Comparison of ENCODE assay signal across 11 cellular contexts in the genomic region with DNA sequence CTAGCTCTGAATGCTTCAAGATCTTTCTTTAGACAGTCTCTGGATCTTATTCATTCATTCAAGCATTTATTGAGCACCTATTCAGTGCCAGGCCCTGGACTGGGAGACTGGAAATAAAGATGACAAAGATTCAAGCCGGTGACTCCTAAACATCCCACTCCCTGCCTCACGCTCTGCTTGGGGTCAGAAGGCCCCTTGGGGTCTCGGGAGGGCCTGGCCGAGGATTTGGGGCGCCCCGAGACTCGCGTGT. TPM values are rescaled to one million over a fixed set of nuclear protein-coding genes. Genes with fewer than 3 reads are reported as not detected.
DNase-seq lines count a peak whose midpoint lies in the region; ATAC-seq, FAIRE-seq and TF ChIP-seq lines count a peak whose summit lies in the region.
"Had no signal": no experiment of that assay in that cellular context is flagged by ENCODE, and none has a peak within 500 bp of the region (broad histone marks: within the 10 kb centered on the region; RNA-seq: fewer than 3 reads in every experiment).

No MANE protein-coding gene starts in this region.

- H3K9me2 ChIP-seq in OCI-LY1 (ENCODE audit: low read depth, low read length) = no peaks in the 10 kb centered on the region

- no peaks in the 10 kb centered on the region for H3K9me3 Mint-ChIP-seq in CD4-positive, CD25-positive, alpha-beta regulatory T cell
- H3K9me3 Mint-ChIP-seq in endothelial cell (ENCODE audit: unreplicated experiment) = no peaks in the 10 kb centered on the region

- no peak overlapping the region for H2AFZ ChIP-seq in OCI-LY1 (ENCODE audit: low read length)

- peaks cover 0 to 40% (median 21%) of the 10 kb centered on the region in 4 donors for H3K4me1 Mint-ChIP-seq in CD4-positive, CD25-positive, alpha-beta regulatory T cell
- peaks cover 13% of the 10 kb centered on the region for H3K4me1 Mint-ChIP-seq in endothelial cell (ENCODE audit: unreplicated experiment)

- peak overlapping the region; percentile 57 to 81 (median 80) for H3K27ac Mint-ChIP-seq in CD4-positive, CD25-positive, alpha-beta regulatory T cell
- peak overlapping the region; percentile 24 for H3K27ac Mint-ChIP-seq in endothelial cell (ENCODE audit: unreplicated experiment)

- peak overlapping the region; percentile 75 to 88 (median 80) for H3K4me3 Mint-ChIP-seq in CD4-positive, CD25-positive, alpha-beta regulatory T cell
- H3K4me3 Mint-ChIP-seq in endothelial cell (ENCODE audit: unreplicated experiment) = peak overlapping the region; percentile 85

- peaks cover 56% of the 10 kb centered on the region for H3K79me2 ChIP-seq in OCI-LY1 (ENCODE audit: insufficient read depth, low read length)

- peaks cover 6% of the 10 kb centered on the region; the same call in 1 of the 2 replicates for H3F3A ChIP-seq in OCI-LY1 (ENCODE audit: insufficient read depth, low read length)

- peaks cover 28% of the 10 kb centered on the region for H3K4me1 ChIP-seq in CD4-positive, CD25-positive, alpha-beta regulatory T cell (ENCODE audit: control insufficient read depth, insufficient read depth, low read length, poor library complexity, severe bottlenecking)
- H3K4me1 ChIP-seq in OCI-LY1 (ENCODE audit: insufficient read depth, low read length, severe bottlenecking) (peaks cover 73% of the 10 kb centered on the region), pancreas (no peaks in the 10 kb centered on the region)

- DNase-seq in CD4-positive, CD25-positive, alpha-beta regulatory T cell = no peak
- no peak for DNase-seq in endothelial cell (ENCODE audit: low spot score)
- DNase-seq in pancreas = no peak
- no peak for DNase-seq in DMS153 treated with DMSO at 0.1 percent for 48 hours (lab: John Stamatoyannopoulos, UW; ENCODE audit: unreplicated experiment)
- no peak for DNase-seq in erythroblast (lab: John Stamatoyannopoulos, UW)
- DNase-seq: NCI-H526, uterus had no signal

- TF ChIP-seq CTCF in OCI-LY1 (IDR thresholded peaks at IDR 0.05; ENCODE audit: low read length) (no peak), endothelial cell (IDR thresholded peaks at IDR 0.05; ENCODE audit: unreplicated experiment) (no peak), pancreas (IDR thresholded peaks at IDR 0.05) (no peak)

- H3K9me3 ChIP-seq in CD4-positive, CD25-positive, alpha-beta regulatory T cell (ENCODE audit: control insufficient read depth in 2 of 2, low read length in 2 of 2) = no peaks in the 10 kb centered on the region
- H3K9me3 ChIP-seq in OCI-LY1 (ENCODE audit: low read length) = no peaks in the 10 kb centered on the region
- no peaks in the 10 kb centered on the region for H3K9me3 ChIP-seq in pancreas
- H3K9me3 ChIP-seq: uterus had no signal

- no peak for ATAC-seq in CD4-positive, CD25-positive, alpha-beta regulatory T cell (ENCODE audit: low read depth in 2 of 2)
- no peak for ATAC-seq in pancreas
- ATAC-seq in HG02938 (IDR thresholded peaks at IDR 0.05; ENCODE audit: unreplicated experiment) = no peak
- no peak for ATAC-seq in HG02588 (IDR thresholded peaks at IDR 0.05; ENCODE audit: unreplicated experiment)

- H4K20me1 ChIP-seq in OCI-LY1 (ENCODE audit: insufficient read depth, low read length) = no peaks in the 10 kb centered on the region

- peak overlapping the region; percentile 85 for H3K9ac ChIP-seq in OCI-LY1 (ENCODE audit: low read length)

- H3K36me3 ChIP-seq in CD4-positive, CD25-positive, alpha-beta regulatory T cell (ENCODE audit: control insufficient read depth, insufficient read depth, low read length) = no peaks in the 10 kb centered on the region
- peaks cover 44% of the 10 kb centered on the region for H3K36me3 ChIP-seq in OCI-LY1 (ENCODE audit: insufficient read depth, low read length)
- no peaks in the 10 kb centered on the region for H3K36me3 ChIP-seq in pancreas
- H3K36me3 ChIP-seq: uterus had no signal

- peak overlapping the region; percentile 28 for H3K27ac ChIP-seq in CD4-positive, CD25-positive, alpha-beta regulatory T cell (ENCODE audit: insufficient read depth, low read length, poor library complexity, severe bottlenecking)
- H3K27ac ChIP-seq in OCI-LY1 (ENCODE audit: low read depth, low read length, poor library complexity, severe bottlenecking) (peak overlapping the region; percentile 99), pancreas (peak overlapping the region in 1 of 4 donors; percentile 23)
- H3K27ac ChIP-seq: uterus had no signal

- intact Hi-C loops in pancreas (cut with DNase I) = loop anchor here in 1 of 3 donors (10.0 kb wide), 1 partner anchor 98 kb away; no protein-coding TSS in a partner anchor

- peaks cover 8% of the 10 kb centered on the region for H3K27me3 Mint-ChIP-seq in CD4-positive, CD25-positive, alpha-beta regulatory T cell
- H3K27me3 Mint-ChIP-seq in endothelial cell (ENCODE audit: unreplicated experiment) = peaks cover 7% of the 10 kb centered on the region

- no peak for FAIRE-seq in pancreas (lab: Jason Lieb, UNC)

- no peak for TF ChIP-seq POLR2A in erythroblast (IDR thresholded peaks at IDR 0.05; ENCODE audit: low read length)

- peak overlapping the region; percentile 97 for H3K4me2 ChIP-seq in OCI-LY1 (ENCODE audit: low read length)

- WGBS in pancreas, 2 donors = 11 to 13% methylated on average over 8 of the region's 8 CpGs

- peak overlapping the region; percentile 31 for H3K4me3 ChIP-seq in CD4-positive, CD25-positive, alpha-beta regulatory T cell (ENCODE audit: low read depth, low read length)
- H3K4me3 ChIP-seq in OCI-LY1 (ENCODE audit: low read depth, low read length, poor library complexity, severe bottlenecking) (peak overlapping the region; percentile 73), pancreas (peak overlapping the region; percentile 34 to 65 (median 52))

- peaks cover 2% of the 10 kb centered on the region for H3K27me3 ChIP-seq in CD4-positive, CD25-positive, alpha-beta regulatory T cell (ENCODE audit: control insufficient read depth, insufficient read depth, low read length)
- H3K27me3 ChIP-seq in OCI-LY1 (ENCODE audit: insufficient read depth, low read length) (no peaks in the 10 kb centered on the region), pancreas (no peaks in the 10 kb centered on the region)
- H3K27me3 ChIP-seq: uterus had no signal

- H3K36me3 Mint-ChIP-seq in CD4-positive, CD25-positive, alpha-beta regulatory T cell = no peaks in the 10 kb centered on the region
- peaks cover 3% of the 10 kb centered on the region for H3K36me3 Mint-ChIP-seq in endothelial cell (ENCODE audit: low read depth, unreplicated experiment)

RNA-seq across cellular contexts. Expression of a gene that starts 0.2 kb away (rescaled TPM):
- total RNA-seq in CD4-positive, CD25-positive, alpha-beta regulatory T cell = 7.8 TPM
- 1 to 10 TPM in 1 of 4 donors, under 1 TPM in 3; 0.64 to 1.1 (median 0.84) TPM for polyA plus RNA-seq in CD4-positive, CD25-positive, alpha-beta regulatory T cell
- total RNA-seq in endothelial cell (ENCODE audit: unreplicated experiment) (62.8 TPM), pancreas (1 to 10 TPM; 3.5 to 8.1 (median 5.6) TPM)
- polyA plus RNA-seq in pancreas = 1 to 10 TPM; 4.0 to 6.1 TPM
- total RNA-seq: pulmonary artery endothelial cell had no signal
